Comparison of ENCODE assay signal across 18 cellular contexts in genomic region chr18:8468911-8469310, GRCh38.
DNase-seq lines count a peak whose midpoint lies in the region; ATAC-seq, FAIRE-seq and TF ChIP-seq lines count a peak whose summit lies in the region.
"Had no signal": no experiment of that assay in that cellular context is flagged by ENCODE, and none has a peak within 500 bp of the region (broad histone marks: within the 10 kb centered on the region; RNA-seq: fewer than 3 reads in every experiment).

No MANE protein-coding gene starts in this region.

- peaks cover 4% of the 10 kb centered on the region for H3K27me3 Mint-ChIP-seq in activated naive CD4-positive, alpha-beta T cell treated with anti-CD3 and anti-CD28 coated beads for 36 hours (ENCODE audit: low read depth)
- H3K27me3 Mint-ChIP-seq in T-helper 17 cell = peaks cover 34% of the 10 kb centered on the region

- no peaks in the 10 kb centered on the region for H3K79me1 ChIP-seq in H1 (ENCODE audit: low read depth, low read length)

- H2BK20ac ChIP-seq in H1 (ENCODE audit: low read length) = no peak overlapping the region

- WGBS in H1 (ENCODE audit: extremely low coverage in 1 of 2, insufficient coverage in 1 of 2, insufficient read length in 1 of 2, insufficient replicate concordance in 2 of 2, low coverage in 1 of 2, low lambda C conversion rate in 2 of 2, missing lambda C conversion rate in 1 of 2), 2 experiments = 93% methylated on average over 8 of the region's 8 CpGs; no CpG with 5 or more reads in 1 of the 2 experiments
- 25 to 31% (median 27%) methylated on average over 8 of the region's 8 CpGs for WGBS in ovary, 3 donors

- no peaks in the 10 kb centered on the region for H3K9me3 Mint-ChIP-seq in activated naive CD4-positive, alpha-beta T cell treated with anti-CD3 and anti-CD28 coated beads for 36 hours

- H3K4me3 Mint-ChIP-seq in activated naive CD4-positive, alpha-beta T cell treated with anti-CD3 and anti-CD28 coated beads for 36 hours = no peak overlapping the region
- H3K4me3 Mint-ChIP-seq in T-helper 17 cell = no peak overlapping the region
- H3K4me3 Mint-ChIP-seq: activated naive CD8-positive, alpha-beta T cell; T-cell had no signal

- H3K4me3 ChIP-seq in BE2C (ENCODE audit: low read depth, low read length) (no peak overlapping the region), H1 (ENCODE audit: extremely low read depth in 1 of 4, insufficient read depth in 2 of 4, low read depth in 3 of 4, low read length in 4 of 4) (no peak overlapping the region), ovary (no peak overlapping the region)
- H3K4me3 ChIP-seq: esophagus squamous epithelium, pancreas, tibial nerve had no signal

- no peak for TF ChIP-seq RAD21 in H1 (IDR thresholded peaks at IDR 0.05 in 1 of 2, conservative IDR thresholded peaks at IDR 0.05 in 1 of 2; ENCODE audit: low read depth in 2 of 2, low read length in 2 of 2)

- H3K4ac ChIP-seq in H1 (replicated peaks; ENCODE audit: insufficient read length, low read depth, low read length) = no peak overlapping the region

- H3K27me3 ChIP-seq in BE2C (no peaks in the 10 kb centered on the region), H1 (replicated peaks in 1 of 4; ENCODE audit: control insufficient read depth in 3 of 4, extremely low read depth in 1 of 4, insufficient read depth in 3 of 4, low read length in 3 of 4) (no peaks in the 10 kb centered on the region), ovary (no peaks in the 10 kb centered on the region)
- H3K27me3 ChIP-seq: esophagus squamous epithelium, pancreas, tibial nerve had no signal

- intact Hi-C loops in activated naive CD4-positive, alpha-beta T cell treated with anti-CD3 and anti-CD28 coated beads for 36 hours (cut with micrococcal nuclease) = no loop called here
- intact Hi-C loops in ovary (cut with DNase I) = no loop called here

- H3K23me2 ChIP-seq in H1 (ENCODE audit: low read depth, low read length) = no peaks in the 10 kb centered on the region

- no peak overlapping the region for H3K23ac ChIP-seq in H1 (ENCODE audit: insufficient read length)

- H2BK5ac ChIP-seq in H1 (ENCODE audit: low read depth, low read length) = no peak overlapping the region

- H3K14ac ChIP-seq in H1 (ENCODE audit: insufficient read length) = no peak overlapping the region

- CTCF ChIA-PET in H1 (lab: Charles Lee; ENCODE audit: partially characterized antibody) = interaction anchor here (4.7 to 6.7 kb wide), 2 partner anchors 10 to 19 kb away, joined by 15 to 82 read pairs; no protein-coding TSS in a partner anchor
- CTCF ChIA-PET in activated naive CD4-positive, alpha-beta T cell treated with anti-CD3 and anti-CD28 coated beads for 36 hours (lab: Charles Lee) = interaction anchor here (0.7 to 0.9 kb wide), 3 partner anchors 13 to 519 kb away, joined by 3 read pairs; no protein-coding TSS in a partner anchor

- no peak overlapping the region for H4K5ac ChIP-seq in H1 (ENCODE audit: insufficient read length, low read depth, low read length)

- H3K9me3 ChIP-seq in BE2C (no peaks in the 10 kb centered on the region), H1 (ENCODE audit: insufficient read depth in 2 of 2, low read depth in 1 of 2, low read length in 1 of 2) (no peaks in the 10 kb centered on the region), ovary (no peaks in the 10 kb centered on the region), T-helper 17 cell (ENCODE audit: control insufficient read depth, low read length, poor library complexity, severe bottlenecking) (no peaks in the 10 kb centered on the region)
- H3K9me3 ChIP-seq: esophagus squamous epithelium, pancreas, tibial nerve had no signal

- no peak overlapping the region for H3K18ac ChIP-seq in H1 (ENCODE audit: extremely low read depth, low read length)

- no peak for FAIRE-seq in H1 (lab: Jason Lieb, UNC)
- FAIRE-seq: pancreas had no signal

- H3K56ac ChIP-seq in H1 (replicated peaks; ENCODE audit: insufficient read length, low read depth, low read length) = no peak overlapping the region

- H3K79me2 ChIP-seq in H1 (ENCODE audit: control insufficient read depth in 1 of 2, insufficient read depth in 2 of 2, low read length in 2 of 2) = no peaks in the 10 kb centered on the region

- no peak overlapping the region for H3K4me2 ChIP-seq in H1 (ENCODE audit: insufficient read depth in 1 of 2, low read depth in 2 of 2, low read length in 2 of 2)

- TF ChIP-seq POLR2A in H1 (IDR thresholded peaks at IDR 0.05; ENCODE audit: control extremely low read depth in 1 of 2, low read depth in 2 of 2, low read length in 2 of 2) (no peak), ovary (IDR thresholded peaks at IDR 0.05) (no peak)

- H4K20me1 ChIP-seq in H1 (replicated peaks in 1 of 2; ENCODE audit: control insufficient read depth in 1 of 2, insufficient read depth in 2 of 2, low read length in 2 of 2) = no peaks in the 10 kb centered on the region

- no peak overlapping the region for H2AK5ac ChIP-seq in H1 (ENCODE audit: low read depth, low read length)

- H3K4me1 Mint-ChIP-seq in activated naive CD4-positive, alpha-beta T cell treated with anti-CD3 and anti-CD28 coated beads for 36 hours (ENCODE audit: low read depth) = no peaks in the 10 kb centered on the region
- H3K4me1 Mint-ChIP-seq in T-helper 17 cell = no peaks in the 10 kb centered on the region
- H3K4me1 Mint-ChIP-seq: T-cell had no signal

- H4K8ac ChIP-seq in H1 (ENCODE audit: extremely low read depth, insufficient read depth, low read length) = no peak overlapping the region

- TF ChIP-seq CTCF in BE2C (IDR thresholded peaks at IDR 0.05; ENCODE audit: low read depth, low read length) (no peak), H1 (IDR thresholded peaks at IDR 0.05; ENCODE audit: control extremely low read depth in 1 of 3, insufficient read depth in 1 of 3, low read depth in 1 of 3, low read length in 3 of 3) (no peak), ovary (IDR thresholded peaks at IDR 0.05) (no peak)

- no peak overlapping the region for H3K9ac ChIP-seq in H1 (replicated peaks in 1 of 4; ENCODE audit: extremely low read depth in 1 of 4, low read depth in 3 of 4, low read length in 3 of 4)

- H4K91ac ChIP-seq in H1 (replicated peaks; ENCODE audit: insufficient read length, low read length) = no peak overlapping the region

- H2BK120ac ChIP-seq in H1 (replicated peaks; ENCODE audit: low read depth, low read length) = no peak overlapping the region

- H3K4me1 ChIP-seq in BE2C (no peaks in the 10 kb centered on the region), H1 (replicated peaks in 1 of 4; ENCODE audit: control insufficient read depth in 3 of 4, insufficient read depth in 4 of 4, low read length in 3 of 4) (no peaks in the 10 kb centered on the region; a peak in 1 of 7 replicates), ovary (ENCODE audit: insufficient read depth) (no peaks in the 10 kb centered on the region)
- H3K4me1 ChIP-seq: pancreas had no signal

- H2AFZ ChIP-seq in H1 (ENCODE audit: low read length) = no peak overlapping the region

- TF ChIP-seq EP300 in H1 (IDR thresholded peaks at IDR 0.05; ENCODE audit: borderline replicate concordance in 1 of 2, low read depth in 2 of 2, low read length in 2 of 2) = no peak
- TF ChIP-seq EP300 in ovary (IDR thresholded peaks at IDR 0.05) = no peak

- DNase-seq in BE2C (peak; percentile 21), NCI-H2171 treated with DMSO at 0.1 percent for 48 hours (lab: John Stamatoyannopoulos, UW) (peak; percentile 66), H1 (ENCODE audit: low read depth in 1 of 2, low spot score in 2 of 2) (peak in 1 of 2 experiments; percentile 32), lung microvascular endothelial cell (ENCODE audit: low read depth in 2 of 2) (peak; percentile 64 to 85), ovary (no peak), T-helper 17 cell (no peak), GM03348 (ENCODE audit: low spot score) (no peak)
- DNase-seq in activated naive CD4-positive, alpha-beta T cell treated with anti-CD3 and anti-CD28 coated beads for 36 hours = no peak
- DNase-seq: activated CD8-positive, alpha-beta memory T cell treated with anti-CD3 and anti-CD28 coated beads, Interleukin-2, amount 50 U/mL, for 48 hours; esophagus squamous epithelium; mesendoderm; NCI-H1092; NCI-H510A; pancreas; T-cell had no signal

- no peak overlapping the region for H2BK15ac ChIP-seq in H1 (ENCODE audit: low read length)

- H3K27ac Mint-ChIP-seq in activated naive CD4-positive, alpha-beta T cell treated with anti-CD3 and anti-CD28 coated beads for 36 hours = no peak overlapping the region
- H3K27ac Mint-ChIP-seq in T-helper 17 cell = no peak overlapping the region
- H3K27ac Mint-ChIP-seq: activated naive CD8-positive, alpha-beta T cell; T-cell had no signal

- POLR2A ChIA-PET in H1 (lab: Charles Lee; ENCODE audit: partially characterized antibody) = no interaction called here

- no peak overlapping the region for H3K27ac ChIP-seq in H1 (ENCODE audit: low read depth, low read length)
- no peak overlapping the region for H3K27ac ChIP-seq in ovary
- H3K27ac ChIP-seq: esophagus squamous epithelium, pancreas, tibial nerve had no signal

- H2BK12ac ChIP-seq in H1 (ENCODE audit: low read depth, low read length) = no peak overlapping the region

- H3K36me3 ChIP-seq in BE2C (no peaks in the 10 kb centered on the region), H1 (ENCODE audit: control insufficient read depth in 2 of 4, insufficient read depth in 4 of 4, low read length in 3 of 4) (no peaks in the 10 kb centered on the region), ovary (no peaks in the 10 kb centered on the region)
- H3K36me3 ChIP-seq: esophagus squamous epithelium, pancreas, tibial nerve had no signal

- no peak for ATAC-seq in T-helper 17 cell
- ATAC-seq: Panc1, T-cell had no signal

- no peaks in the 10 kb centered on the region for H3K36me3 Mint-ChIP-seq in activated naive CD4-positive, alpha-beta T cell treated with anti-CD3 and anti-CD28 coated beads for 36 hours (ENCODE audit: low read depth)
- no peaks in the 10 kb centered on the region for H3K36me3 Mint-ChIP-seq in T-helper 17 cell (ENCODE audit: low read depth)
- H3K36me3 Mint-ChIP-seq: activated naive CD8-positive, alpha-beta T cell; T-cell had no signal

TF ChIP-seq in H1, 55 proteins besides CTCF, POLR2A, EP300 and RAD21 (continues in another document):
- TF ChIP-seq TEAD4 (IDR thresholded peaks at IDR 0.05; ENCODE audit: low read depth, low read length) = no peak
- TF ChIP-seq E2F6 (IDR thresholded peaks at IDR 0.05) = peak; percentile 81

Comparison
In these comparisons a context has a peak if more than half of its experiments do, and no peak if none do; other contexts are left out.
1. DNase-seq: peak in BE2C (single experiment), NCI-H2171 treated with DMSO at 0.1 percent for 48 hours (single experiment) and lung microvascular endothelial cell (2 of 2); none in activated naive CD4-positive, alpha-beta T cell treated with anti-CD3 and anti-CD28 coated beads for 36 hours (single experiment), ovary (0 of 5), T-helper 17 cell (0 of 3) and GM03348 (single experiment).